17 cellular contexts compared by ENCODE assay signal in genomic region chr15:56988219-56988618, GRCh38.
"Had no signal": no experiment of that assay in that cellular context is flagged by ENCODE, and none has a peak within 500 bp of the region (broad histone marks: within the 10 kb centered on the region; RNA-seq: fewer than 3 reads in every experiment).

No MANE protein-coding gene starts in this region.

- H3K9me3 ChIP-seq: right atrium auricular region, stomach, thoracic aorta, upper lobe of right lung had no signal

- H3K9me3 Mint-ChIP-seq: activated CD4-positive, alpha-beta memory T cell treated with anti-CD3 and anti-CD28 coated beads for 36 hours; dendritic cell treated with granulocyte-macrophage colony-stimulating factor and Interleukin-4, amounts not matched to agents 40 ng/mL and 50 ng/mL, for 4 days; effector memory CD8-positive, alpha-beta T cell had no signal

- DNase-seq: activated CD4-positive, alpha-beta memory T cell treated with anti-CD3 and anti-CD28 coated beads for 36 hours; activated CD4-positive, CD25-positive, alpha-beta regulatory T cell; activated naive CD4-positive, alpha-beta T cell treated with Interleukin-2 at 50 U/mL for 16 hours; anterior cingulate cortex; effector memory CD8-positive, alpha-beta T cell; head of caudate nucleus; nephron progenitor cell; occipital lobe; stimulated activated CD4-positive, alpha-beta T cell treated with anti-CD3 and anti-CD28 coated beads, Interleukin-4, amount 100 ng/mL, for 24 hours; stomach; upper lobe of right lung had no signal

- ATAC-seq: effector memory CD8-positive, alpha-beta T cell; upper lobe of right lung had no signal

- H3K36me3 ChIP-seq: right atrium auricular region, stomach, thoracic aorta, upper lobe of right lung had no signal

- H3K27me3 ChIP-seq: right atrium auricular region, stomach, upper lobe of right lung had no signal

- H3K4me3 Mint-ChIP-seq: activated CD4-positive, alpha-beta memory T cell treated with anti-CD3 and anti-CD28 coated beads for 36 hours; dendritic cell treated with granulocyte-macrophage colony-stimulating factor and Interleukin-4, amounts not matched to agents 40 ng/mL and 50 ng/mL, for 4 days; effector memory CD8-positive, alpha-beta T cell; nephron progenitor cell had no signal

- H3K27me3 Mint-ChIP-seq: activated CD4-positive, alpha-beta memory T cell treated with anti-CD3 and anti-CD28 coated beads for 36 hours; dendritic cell treated with granulocyte-macrophage colony-stimulating factor and Interleukin-4, amounts not matched to agents 40 ng/mL and 50 ng/mL, for 4 days; effector memory CD8-positive, alpha-beta T cell had no signal

- H3K27ac Mint-ChIP-seq: activated CD4-positive, alpha-beta memory T cell treated with anti-CD3 and anti-CD28 coated beads for 36 hours; dendritic cell treated with granulocyte-macrophage colony-stimulating factor and Interleukin-4, amounts not matched to agents 40 ng/mL and 50 ng/mL, for 4 days; effector memory CD8-positive, alpha-beta T cell; nephron progenitor cell had no signal

- FAIRE-seq: frontal cortex had no signal

- H3K27ac ChIP-seq: epithelial cell of prostate, right atrium auricular region, stomach, thoracic aorta, upper lobe of right lung had no signal

- H3K4me3 ChIP-seq: right atrium auricular region, skin epidermis, stomach, thoracic aorta, upper lobe of right lung had no signal
